9 cellular contexts compared by ENCODE assay signal in the genomic region with DNA sequence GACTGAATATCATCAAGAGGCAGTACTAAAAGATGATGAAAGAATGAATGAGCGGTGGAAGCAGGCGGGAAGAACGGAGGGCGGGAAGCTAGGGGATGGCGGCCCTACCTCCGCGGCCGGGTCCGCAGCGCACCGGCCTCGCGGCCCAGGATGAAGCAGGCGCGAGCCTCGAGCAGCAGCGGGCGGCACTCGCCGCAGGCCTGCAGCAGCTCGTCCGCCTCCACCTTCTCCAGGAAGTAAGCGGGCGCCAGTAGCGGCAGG. TPM values are rescaled to one million over a fixed set of nuclear protein-coding genes. Genes with fewer than 3 reads are reported as not detected.
A peak's percentile ranks its signal among the peaks of the same experiment; 100 is the strongest.
DNase-seq lines count a peak whose midpoint lies in the region; ATAC-seq, FAIRE-seq and TF ChIP-seq lines count a peak whose summit lies in the region.
"Had no signal": no experiment of that assay in that cellular context is flagged by ENCODE, and none has a peak within 500 bp of the region (broad histone marks: within the 10 kb centered on the region; RNA-seq: fewer than 3 reads in every experiment).

No MANE protein-coding gene starts in this region.

- H3K36me3 Mint-ChIP-seq in T-helper 1 cell treated with Interleukin-12 subunit alpha and Interleukin-12 subunit beta and Interleukin-4 antibody, amounts not matched to agents 30 μg/mL and 1 μg/mL, for 36 hours (ENCODE audit: low read depth): peaks cover 12% of the 10 kb centered on the region
- H3K36me3 Mint-ChIP-seq in activated T-helper 1 cell treated with anti-CD3 and anti-CD28 coated beads, Interleukin-12 subunit alpha, Interleukin-12 subunit beta, Interleukin-2, Interleukin-4 antibody, amounts not matched to agents 30 ng/mL and 10 ng/mL and 1 ng/mL, durations not matched to agents 14 hours and 24 hours and 36 hours (ENCODE audit: low read depth): peaks cover 9% of the 10 kb centered on the region
- peaks cover 6% of the 10 kb centered on the region for H3K36me3 Mint-ChIP-seq in stimulated activated effector memory CD8-positive, alpha-beta T cell treated with anti-CD3 and anti-CD28 coated beads, Interleukin-12 subunit alpha, Interleukin-12 subunit beta, amount 100 ng/mL, for 72 hours

- no peaks in the 10 kb centered on the region for H3K36me3 ChIP-seq in keratinocyte (ENCODE audit: control insufficient read depth in 2 of 2, extremely low read depth in 1 of 2, insufficient read depth in 2 of 2, low read length in 2 of 2)

- peaks cover 6% of the 10 kb centered on the region for H3K9me3 ChIP-seq in keratinocyte (ENCODE audit: control insufficient read depth, low read depth, low read length)

- no peak for FAIRE-seq in keratinocyte (lab: Jason Lieb, UNC)
- FAIRE-seq: TTC549 had no signal

- ATAC-seq in stimulated activated effector memory CD8-positive, alpha-beta T cell treated with anti-CD3 and anti-CD28 coated beads, Interleukin-12 subunit alpha, Interleukin-12 subunit beta, amount 100 ng/mL, for 72 hours: no peak
- ATAC-seq in HG02885 (IDR thresholded peaks at IDR 0.05; ENCODE audit: poor library complexity, unreplicated experiment): no peak
- no peak for ATAC-seq in GM18517 (IDR thresholded peaks at IDR 0.05; ENCODE audit: unreplicated experiment)
- no peak for ATAC-seq in SK-N-SH treated with all-trans-retinoic acid at 6 μM for 48 hours

- H3K4me1 Mint-ChIP-seq in T-helper 1 cell treated with Interleukin-12 subunit alpha and Interleukin-12 subunit beta and Interleukin-4 antibody, amounts not matched to agents 30 μg/mL and 1 μg/mL, for 36 hours (ENCODE audit: low read depth): peaks cover 23% of the 10 kb centered on the region
- H3K4me1 Mint-ChIP-seq in activated T-helper 1 cell treated with anti-CD3 and anti-CD28 coated beads, Interleukin-12 subunit alpha, Interleukin-12 subunit beta, Interleukin-2, Interleukin-4 antibody, amounts not matched to agents 30 ng/mL and 10 ng/mL and 1 ng/mL, durations not matched to agents 14 hours and 24 hours and 36 hours (ENCODE audit: low read depth): peaks cover 20% of the 10 kb centered on the region
- H3K4me1 Mint-ChIP-seq in stimulated activated effector memory CD8-positive, alpha-beta T cell treated with anti-CD3 and anti-CD28 coated beads, Interleukin-12 subunit alpha, Interleukin-12 subunit beta, amount 100 ng/mL, for 72 hours: peaks cover 39% of the 10 kb centered on the region

- no peaks in the 10 kb centered on the region for H3K79me2 ChIP-seq in keratinocyte (ENCODE audit: control insufficient read depth, insufficient read depth, low read length)

- peak overlapping the region; percentile 12 for H2AFZ ChIP-seq in keratinocyte (ENCODE audit: control insufficient read depth, low read length)

- H3K4me1 ChIP-seq in keratinocyte (ENCODE audit: control insufficient read depth, extremely low read depth, insufficient read depth, low read length): no peaks in the 10 kb centered on the region

- no peak for TF ChIP-seq CTCF in keratinocyte (optimal IDR thresholded peaks at IDR 0.05 in 1 of 3, IDR thresholded peaks at IDR 0.05 in 1 of 3, conservative IDR thresholded peaks at IDR 0.05 in 1 of 3; ENCODE audit: extremely low read depth in 1 of 3, insufficient read depth in 2 of 3, low read length in 3 of 3)

- no peak overlapping the region for H3K27ac ChIP-seq in keratinocyte (ENCODE audit: control insufficient read depth, insufficient read depth, low read length)

- dilution Hi-C loops in keratinocyte (cut with MboI; ENCODE audit: extremely low pct_ligation_motif_present, low sequenced_read_pairs): no loop called here

- peaks cover 53% of the 10 kb centered on the region for H3K27me3 ChIP-seq in keratinocyte (ENCODE audit: control insufficient read depth, extremely low read depth, insufficient read depth, low read length)

- H3K4me3 Mint-ChIP-seq in T-helper 1 cell treated with Interleukin-12 subunit alpha and Interleukin-12 subunit beta and Interleukin-4 antibody, amounts not matched to agents 30 μg/mL and 1 μg/mL, for 36 hours: peak overlapping the region; percentile 79
- peak overlapping the region; percentile 80 for H3K4me3 Mint-ChIP-seq in activated T-helper 1 cell treated with anti-CD3 and anti-CD28 coated beads, Interleukin-12 subunit alpha, Interleukin-12 subunit beta, Interleukin-2, Interleukin-4 antibody, amounts not matched to agents 30 ng/mL and 10 ng/mL and 1 ng/mL, durations not matched to agents 14 hours and 24 hours and 36 hours
- H3K4me3 Mint-ChIP-seq in stimulated activated effector memory CD8-positive, alpha-beta T cell treated with anti-CD3 and anti-CD28 coated beads, Interleukin-12 subunit alpha, Interleukin-12 subunit beta, amount 100 ng/mL, for 72 hours: peak overlapping the region; percentile 69

- no peak overlapping the region for H3K9ac ChIP-seq in keratinocyte (ENCODE audit: control insufficient read depth, extremely low read depth, insufficient read depth, low read length)

- H3K27ac Mint-ChIP-seq in T-helper 1 cell treated with Interleukin-12 subunit alpha and Interleukin-12 subunit beta and Interleukin-4 antibody, amounts not matched to agents 30 μg/mL and 1 μg/mL, for 36 hours: peak overlapping the region; percentile 69
- H3K27ac Mint-ChIP-seq in activated T-helper 1 cell treated with anti-CD3 and anti-CD28 coated beads, Interleukin-12 subunit alpha, Interleukin-12 subunit beta, Interleukin-2, Interleukin-4 antibody, amounts not matched to agents 30 ng/mL and 10 ng/mL and 1 ng/mL, durations not matched to agents 14 hours and 24 hours and 36 hours: peak overlapping the region; percentile 89
- no peak overlapping the region for H3K27ac Mint-ChIP-seq in stimulated activated effector memory CD8-positive, alpha-beta T cell treated with anti-CD3 and anti-CD28 coated beads, Interleukin-12 subunit alpha, Interleukin-12 subunit beta, amount 100 ng/mL, for 72 hours

- H3K9me3 Mint-ChIP-seq in T-helper 1 cell treated with Interleukin-12 subunit alpha and Interleukin-12 subunit beta and Interleukin-4 antibody, amounts not matched to agents 30 μg/mL and 1 μg/mL, for 36 hours: peaks cover 6% of the 10 kb centered on the region
- H3K9me3 Mint-ChIP-seq in activated T-helper 1 cell treated with anti-CD3 and anti-CD28 coated beads, Interleukin-12 subunit alpha, Interleukin-12 subunit beta, Interleukin-2, Interleukin-4 antibody, amounts not matched to agents 30 ng/mL and 10 ng/mL and 1 ng/mL, durations not matched to agents 14 hours and 24 hours and 36 hours: peaks cover 3% of the 10 kb centered on the region
- peaks cover 2% of the 10 kb centered on the region for H3K9me3 Mint-ChIP-seq in stimulated activated effector memory CD8-positive, alpha-beta T cell treated with anti-CD3 and anti-CD28 coated beads, Interleukin-12 subunit alpha, Interleukin-12 subunit beta, amount 100 ng/mL, for 72 hours

- DNase-seq in T-helper 1 cell (no peak), keratinocyte (ENCODE audit: low read depth, low spot score) (no peak)
- DNase-seq in activated T-helper 1 cell treated with anti-CD3 and anti-CD28 coated beads, Interleukin-12 subunit alpha, Interleukin-12 subunit beta, Interleukin-2, Interleukin-4 antibody, amounts not matched to agents 30 ng/mL and 10 ng/mL and 1 ng/mL, durations not matched to agents 14 hours and 24 hours and 36 hours (ENCODE audit: low spot score): no peak
- no peak for DNase-seq in stimulated activated effector memory CD8-positive, alpha-beta T cell treated with anti-CD3 and anti-CD28 coated beads, Interleukin-12 subunit alpha, Interleukin-12 subunit beta, amount 100 ng/mL, for 72 hours (ENCODE audit: low spot score in 2 of 2)

- H4K20me1 ChIP-seq in keratinocyte (ENCODE audit: control insufficient read depth, extremely low read depth, insufficient read depth, low read length): no peaks in the 10 kb centered on the region

- no peaks in the 10 kb centered on the region for H3K9me1 ChIP-seq in keratinocyte (ENCODE audit: control insufficient read depth, extremely low read depth, insufficient read depth, low read length)

- intact Hi-C loops in activated T-helper 1 cell treated with anti-CD3 and anti-CD28 coated beads, Interleukin-12 subunit alpha, Interleukin-12 subunit beta, Interleukin-2, Interleukin-4 antibody, amounts not matched to agents 30 ng/mL and 10 ng/mL and 1 ng/mL, durations not matched to agents 14 hours and 24 hours and 36 hours (cut with micrococcal nuclease): no loop called here

- H3K4me3 ChIP-seq in keratinocyte (ENCODE audit: control insufficient read depth in 2 of 3, extremely low read depth in 1 of 3, insufficient read depth in 2 of 3, low read depth in 1 of 3, low read length in 3 of 3): no peak overlapping the region

- H3K27me3 Mint-ChIP-seq in T-helper 1 cell treated with Interleukin-12 subunit alpha and Interleukin-12 subunit beta and Interleukin-4 antibody, amounts not matched to agents 30 μg/mL and 1 μg/mL, for 36 hours (ENCODE audit: low read depth): peaks cover 56% of the 10 kb centered on the region
- peaks cover 58% of the 10 kb centered on the region for H3K27me3 Mint-ChIP-seq in activated T-helper 1 cell treated with anti-CD3 and anti-CD28 coated beads, Interleukin-12 subunit alpha, Interleukin-12 subunit beta, Interleukin-2, Interleukin-4 antibody, amounts not matched to agents 30 ng/mL and 10 ng/mL and 1 ng/mL, durations not matched to agents 14 hours and 24 hours and 36 hours (ENCODE audit: insufficient read depth)

- H3K4me2 ChIP-seq in keratinocyte (ENCODE audit: control insufficient read depth, extremely low read depth, insufficient read depth, low read depth, low read length): no peak overlapping the region

RNA-seq across cellular contexts. Expression of gene KLHL35, which starts 3.4 kb away (rescaled TPM):
- total RNA-seq in activated T-helper 1 cell treated with anti-CD3 and anti-CD28 coated beads, Interleukin-12 subunit alpha, Interleukin-12 subunit beta, Interleukin-2, Interleukin-4 antibody, amounts not matched to agents 30 ng/mL and 10 ng/mL and 1 ng/mL, durations not matched to agents 14 hours and 24 hours and 36 hours: 2.5 and 2.8 TPM in 2 replicates
- polyA plus RNA-seq in keratinocyte: 0.43 to 1.0 TPM (median 0.58 TPM) in 3 replicates
- not detected for polyA plus RNA-seq in keratinocyte (2011; ENCODE audit: low read depth)
- 0.28 and 0.83 TPM in 2 replicates for polyA plus RNA-seq in keratinocyte (2011; cell fraction: cytosol; rRNA removed)
- 1.4 and 2.0 TPM in 2 replicates for polyA plus RNA-seq in keratinocyte (2011; cell fraction: nucleus; rRNA removed)
- 0.93 and 1.0 TPM in 2 replicates for polyA plus RNA-seq in keratinocyte (2012; ENCODE audit: low replicate concordance)
- polyA minus RNA-seq in keratinocyte: 0.22 to 0.33 TPM (median 0.26 TPM) in 3 replicates
- polyA minus RNA-seq in keratinocyte (2011; cell fraction: cytosol; rRNA and poly(A)+ RNA removed): 1.3 TPM
- 0.84 and 1.8 TPM in 2 replicates for polyA minus RNA-seq in keratinocyte (2011; cell fraction: nucleus; rRNA and poly(A)+ RNA removed)

RNA-seq across cellular contexts. Expression of gene RPS3, which starts 30.3 kb away (rescaled TPM):
- 2,822 and 2,924 TPM in 2 replicates for total RNA-seq in activated T-helper 1 cell treated with anti-CD3 and anti-CD28 coated beads, Interleukin-12 subunit alpha, Interleukin-12 subunit beta, Interleukin-2, Interleukin-4 antibody, amounts not matched to agents 30 ng/mL and 10 ng/mL and 1 ng/mL, durations not matched to agents 14 hours and 24 hours and 36 hours
- polyA plus RNA-seq in keratinocyte: 2,759 to 4,283 TPM (median 3,843 TPM) in 3 replicates
- 4,583 TPM for polyA plus RNA-seq in keratinocyte (2011; ENCODE audit: low read depth)
- 3,100 and 4,215 TPM in 2 replicates for polyA plus RNA-seq in keratinocyte (2011; cell fraction: cytosol; rRNA removed)
- polyA plus RNA-seq in keratinocyte (2011; cell fraction: nucleus; rRNA removed): 1,051 and 1,129 TPM in 2 replicates
- polyA plus RNA-seq in keratinocyte (2012; ENCODE audit: low replicate concordance): 3,324 and 4,271 TPM in 2 replicates
- 1,345 to 1,807 TPM (median 1,376 TPM) in 3 replicates for polyA minus RNA-seq in keratinocyte
- polyA minus RNA-seq in keratinocyte (2011; cell fraction: cytosol; rRNA and poly(A)+ RNA removed): 1,011 TPM
- 222 and 286 TPM in 2 replicates for polyA minus RNA-seq in keratinocyte (2011; cell fraction: nucleus; rRNA and poly(A)+ RNA removed)
